8 cellular contexts compared by ENCODE assay signal in the genomic region with DNA sequence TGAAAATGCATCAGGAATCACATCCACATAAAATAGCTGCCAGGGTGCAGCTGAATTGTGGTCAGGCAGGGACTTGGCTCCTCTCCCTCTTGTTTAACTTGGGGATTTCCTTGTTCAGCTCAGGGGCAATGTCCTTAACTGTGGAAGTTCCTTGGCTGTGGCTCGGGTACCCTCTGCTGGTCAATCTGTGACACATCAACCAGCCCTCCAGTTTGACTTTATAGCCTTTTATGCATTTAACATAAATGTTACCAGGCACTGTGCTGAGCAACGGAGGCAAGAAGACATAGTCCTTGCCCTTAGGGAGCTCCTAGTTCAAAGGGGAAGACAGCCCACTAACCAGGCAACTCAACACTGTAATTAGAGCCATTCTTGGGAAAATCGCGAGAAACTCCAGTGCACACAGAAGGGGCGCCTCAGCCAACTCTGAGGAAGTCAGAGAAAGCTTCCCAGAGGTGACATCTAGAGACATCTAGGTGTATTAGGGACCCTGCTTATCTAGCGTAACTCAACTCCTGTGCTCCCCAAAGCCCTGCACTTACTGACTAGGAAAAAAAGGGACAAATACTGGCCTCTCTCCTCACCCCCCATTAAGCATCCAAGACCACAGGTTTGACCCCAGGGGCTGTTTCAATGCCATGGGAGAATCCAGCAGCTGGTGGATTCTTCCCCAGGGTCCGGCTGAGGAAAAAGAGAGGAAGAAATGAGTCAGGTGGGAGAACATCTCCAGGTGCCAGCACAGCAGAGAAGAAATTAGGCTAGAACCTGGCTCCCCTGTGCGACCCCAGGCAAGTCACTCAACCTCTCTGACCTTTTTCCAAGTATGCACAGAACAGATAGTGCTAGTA. TPM values are rescaled to one million over a fixed set of nuclear protein-coding genes. Genes with fewer than 3 reads are reported as not detected.
DNase-seq lines count a peak whose midpoint lies in the region; ATAC-seq and TF ChIP-seq lines count a peak whose summit lies in the region.

No MANE protein-coding gene starts in this region.

- intact Hi-C loops in Caco-2 (cut with micrococcal nuclease; ENCODE audit: unreplicated experiment): loop anchor here (1.0 to 5.0 kb wide), 5 partner anchors 47 to 188 kb away; partner anchors contain the start of gene PDZD9
- intact Hi-C loops in IMR-90 (cut with micrococcal nuclease): loop anchor here (1.0 to 5.0 kb wide), 5 partner anchors 90 to 532 kb away; partner anchors contain the start of gene PDZD9

- 17% methylated on average over 3 of the region's 8 CpGs; no CpG with 5 or more reads in 1 of the 2 experiments for WGBS in IMR-90 (ENCODE audit: extremely low coverage in 2 of 2, insufficient read length in 1 of 2), 2 experiments
- 30 to 34% methylated on average over 8 of the region's 8 CpGs for WGBS in esophagus, 2 donors

- no peak overlapping the region for H3K9ac ChIP-seq in IMR-90 (ENCODE audit: low read depth, low read length)
- H3K9ac ChIP-seq in OCI-LY3 (ENCODE audit: low read length): peak overlapping the region; percentile 50; the same call in 1 of the 2 replicates
- peak overlapping the region in 1 of 2 donors; percentile 21 for H3K9ac ChIP-seq in stomach smooth muscle (ENCODE audit: low read length in 2 of 2)

- no peak overlapping the region for H3K18ac ChIP-seq in IMR-90 (ENCODE audit: low read depth, low read length)

- CTCF ChIA-PET in Caco-2 (lab: Charles Lee): interaction anchor here (0.5 to 2.0 kb wide), 19 partner anchors 10 to 478 kb away, joined by 3 to 35 read pairs (median 4); partner anchors contain the start of gene MOSMO
- CTCF ChIA-PET in IMR-90 (lab: Yijun Ruan, JAX): interaction anchor here (0.6 to 3.9 kb wide), 26 partner anchors 7 to 1481 kb away, joined by 3 to 23 read pairs (median 4); partner anchors contain the start of gene VWA3A

- in situ Hi-C loops in IMR-90 (cut with MboI; ENCODE audit: low sequenced_read_pairs): no loop called here

- no peak overlapping the region for H3K4ac ChIP-seq in IMR-90 (ENCODE audit: low read depth, low read length)

- no peak overlapping the region for H2AK5ac ChIP-seq in IMR-90 (ENCODE audit: low read depth, low read length)

- H3K27ac Mint-ChIP-seq in Caco-2 (ENCODE audit: unreplicated experiment): no peak overlapping the region
- peak overlapping the region; percentile 100 for H3K27ac Mint-ChIP-seq in activated T-cell treated with anti-CD3 and anti-CD28 coated beads, Interleukin-2, amount 50 U/mL, for 24 hours
- peak overlapping the region; percentile 97 to 100 (median 99) for H3K27ac Mint-ChIP-seq in naive thymus-derived CD8-positive, alpha-beta T cell

- H3K14ac ChIP-seq in IMR-90 (replicated peaks; ENCODE audit: low read depth, low read length): no peak overlapping the region

- peak overlapping the region; percentile 97 for H3K4me3 Mint-ChIP-seq in Caco-2 (ENCODE audit: unreplicated experiment)
- peak overlapping the region; percentile 83 for H3K4me3 Mint-ChIP-seq in activated T-cell treated with anti-CD3 and anti-CD28 coated beads, Interleukin-2, amount 50 U/mL, for 24 hours
- H3K4me3 Mint-ChIP-seq in naive thymus-derived CD8-positive, alpha-beta T cell: peak overlapping the region; percentile 81 to 96 (median 91)

- H3K27me3 ChIP-seq in Caco-2 (replicated peaks; ENCODE audit: control insufficient read depth, insufficient read depth, low read length) (no peaks in the 10 kb centered on the region), IMR-90 (ENCODE audit: control insufficient read depth, insufficient read depth, low read length) (no peaks in the 10 kb centered on the region; the same call in 1 of the 2 replicates), OCI-LY3 (ENCODE audit: low read depth, low read length) (no peaks in the 10 kb centered on the region), esophagus (ENCODE audit: control insufficient read depth in 1 of 2, insufficient read depth in 2 of 2, low read length in 2 of 2) (no peaks in the 10 kb centered on the region), stomach smooth muscle (ENCODE audit: control insufficient read depth in 1 of 2, insufficient read depth in 2 of 2, low read length in 2 of 2) (no peaks in the 10 kb centered on the region)

- no peaks in the 10 kb centered on the region for H4K20me1 ChIP-seq in IMR-90 (ENCODE audit: insufficient read depth, low read length)
- H4K20me1 ChIP-seq in OCI-LY3 (ENCODE audit: insufficient read depth, low read length): no peaks in the 10 kb centered on the region

- no peaks in the 10 kb centered on the region for H3K9me3 Mint-ChIP-seq in Caco-2 (ENCODE audit: unreplicated experiment)
- peaks cover 2% of the 10 kb centered on the region for H3K9me3 Mint-ChIP-seq in activated T-cell treated with anti-CD3 and anti-CD28 coated beads, Interleukin-2, amount 50 U/mL, for 24 hours
- peaks cover 0 to 8% (median 0%) of the 10 kb centered on the region in 9 donors for H3K9me3 Mint-ChIP-seq in naive thymus-derived CD8-positive, alpha-beta T cell

- H3K27me3 Mint-ChIP-seq in Caco-2 (ENCODE audit: insufficient read depth, unreplicated experiment): no peaks in the 10 kb centered on the region
- H3K27me3 Mint-ChIP-seq in activated T-cell treated with anti-CD3 and anti-CD28 coated beads, Interleukin-2, amount 50 U/mL, for 24 hours: no peaks in the 10 kb centered on the region
- H3K27me3 Mint-ChIP-seq in naive thymus-derived CD8-positive, alpha-beta T cell: no peaks in the 10 kb centered on the region

- peak; percentile 69 to 77 for DNase-seq in Caco-2
- peak; percentile 95 for DNase-seq in IMR-90
- peak; percentile 67 for DNase-seq in activated T-cell treated with anti-CD3 and anti-CD28 coated beads, Interleukin-2, amount 50 U/mL, for 24 hours
- DNase-seq in naive thymus-derived CD8-positive, alpha-beta T cell: peak; percentile 32 to 80 (median 67)

- H3K4me2 ChIP-seq in IMR-90 (ENCODE audit: low read depth, low read length): no peak overlapping the region
- peak overlapping the region; percentile 90 for H3K4me2 ChIP-seq in OCI-LY3 (ENCODE audit: low read length)

- H3K23ac ChIP-seq in IMR-90 (ENCODE audit: low read depth, low read length): no peak overlapping the region

- dilution Hi-C loops in IMR-90 (cut with HindIII; ENCODE audit: low sequenced_read_pairs, unreplicated experiment): no loop called here

- H2BK5ac ChIP-seq in IMR-90 (ENCODE audit: low read depth, low read length, poor library complexity, severe bottlenecking): no peak overlapping the region

- H2BK20ac ChIP-seq in IMR-90 (ENCODE audit: low read depth, low read length): no peak overlapping the region

- 0 out of 2 replicates have a peak, but pooled peaks have one; percentile 42 for TF ChIP-seq POLR2A in IMR-90 (IDR thresholded peaks at IDR 0.05; ENCODE audit: low read depth, low read length)

- POLR2A ChIA-PET in Caco-2 (lab: Charles Lee) (no interaction called here), IMR-90 (lab: Charles Lee; ENCODE audit: unreplicated experiment) (no interaction called here)
- POLR2A ChIA-PET in naive thymus-derived CD8-positive, alpha-beta T cell (lab: Charles Lee): interaction anchor here (0.6 to 9.4 kb wide), 21 partner anchors 9 to 687 kb away, joined by 3 to 162 read pairs (median 5); partner anchors contain the start of genes EEF2K, MOSMO, PDZD9 and POLR3E

- H2AFZ ChIP-seq in IMR-90 (replicated peaks; ENCODE audit: low read length, poor library complexity) (peak overlapping the region; percentile 96), OCI-LY3 (ENCODE audit: low read depth, low read length) (peak overlapping the region; percentile 68; the same call in 1 of the 2 replicates)

- H4K8ac ChIP-seq in IMR-90 (ENCODE audit: low read depth in 2 of 2, low read length in 2 of 2): no peak overlapping the region

- H3K36me3 Mint-ChIP-seq in Caco-2 (ENCODE audit: insufficient read depth, unreplicated experiment): peaks cover 6% of the 10 kb centered on the region
- H3K36me3 Mint-ChIP-seq in activated T-cell treated with anti-CD3 and anti-CD28 coated beads, Interleukin-2, amount 50 U/mL, for 24 hours (ENCODE audit: low read depth): no peaks in the 10 kb centered on the region
- peaks cover 0 to 2% (median 0%) of the 10 kb centered on the region in 3 donors for H3K36me3 Mint-ChIP-seq in naive thymus-derived CD8-positive, alpha-beta T cell

- peak overlapping the region; percentile 92 for H2AK9ac ChIP-seq in IMR-90 (replicated peaks; ENCODE audit: low read depth, low read length, poor library complexity)

- peaks cover 7% of the 10 kb centered on the region; the same call in 1 of the 2 replicates for H3K9me1 ChIP-seq in IMR-90 (ENCODE audit: insufficient read depth, low read length)

- H3K4me3 ChIP-seq in Caco-2 (ENCODE audit: low read depth, low read length) (no peak overlapping the region), IMR-90 (ENCODE audit: insufficient read depth, low read depth, low read length) (no peak overlapping the region), OCI-LY3 (ENCODE audit: low read length) (peak overlapping the region; percentile 86), esophagus (ENCODE audit: low read depth in 1 of 2, low read length in 2 of 2) (no peak overlapping the region), stomach smooth muscle (ENCODE audit: low read length in 2 of 2) (no peak overlapping the region)

- peak; percentile 98 for TF ChIP-seq RAD21 in IMR-90 (IDR thresholded peaks at IDR 0.05; ENCODE audit: low read length)

- H4K91ac ChIP-seq in IMR-90 (ENCODE audit: insufficient read depth, low read depth, low read length): no peak overlapping the region

- no peak overlapping the region for H3K56ac ChIP-seq in IMR-90 (ENCODE audit: extremely low read depth, insufficient read depth, low read length)

- TF ChIP-seq CTCF in Caco-2 (IDR thresholded peaks at IDR 0.05; ENCODE audit: insufficient read depth in 1 of 2, low read depth in 1 of 2, low read length in 1 of 2, severe bottlenecking in 1 of 2, unreplicated experiment in 1 of 2): peak; percentile 71 to 81
- peak; percentile 98 for TF ChIP-seq CTCF in IMR-90 (conservative IDR thresholded peaks at IDR 0.05; ENCODE audit: low read depth, low read length)
- peak; percentile 87 for TF ChIP-seq CTCF in OCI-LY3 (IDR thresholded peaks at IDR 0.05; ENCODE audit: low read depth, low read length)

- no peak overlapping the region for H4K5ac ChIP-seq in IMR-90 (ENCODE audit: low read depth, low read length)

- H3K9me3 ChIP-seq in Caco-2 (no peaks in the 10 kb centered on the region), IMR-90 (ENCODE audit: control insufficient read depth, insufficient read depth, low read length) (no peaks in the 10 kb centered on the region), OCI-LY3 (ENCODE audit: insufficient read depth, low read length) (no peaks in the 10 kb centered on the region), esophagus (ENCODE audit: control insufficient read depth in 2 of 2, insufficient read depth in 1 of 2, low read depth in 1 of 2, low read length in 1 of 2) (no peaks in the 10 kb centered on the region), stomach smooth muscle (ENCODE audit: control insufficient read depth in 2 of 2, low read length in 2 of 2) (no peaks in the 10 kb centered on the region)

- BruUV-seq in Caco-2 (replicated peaks; lab: Mats Ljungman, UMichigan): no TSS peak
- no TSS peak for BruUV-seq in IMR-90 (replicated peaks; lab: Mats Ljungman, UMichigan)

- H3K36me3 ChIP-seq in Caco-2 (ENCODE audit: control insufficient read depth, insufficient read depth, low read length) (no peaks in the 10 kb centered on the region), IMR-90 (ENCODE audit: control insufficient read depth, insufficient read depth, low read length) (no peaks in the 10 kb centered on the region), OCI-LY3 (replicated peaks; ENCODE audit: low read depth, low read length) (peaks cover 4% of the 10 kb centered on the region), esophagus (ENCODE audit: control insufficient read depth in 2 of 2, insufficient read depth in 2 of 2, low read length in 1 of 2) (no peaks in the 10 kb centered on the region), stomach smooth muscle (ENCODE audit: control insufficient read depth in 2 of 2, insufficient read depth in 2 of 2, low read length in 2 of 2) (no peaks in the 10 kb centered on the region)

- H2BK15ac ChIP-seq in IMR-90 (ENCODE audit: low read depth, low read length): no peak overlapping the region

- H2BK120ac ChIP-seq in IMR-90 (ENCODE audit: low read depth, low read length): no peak overlapping the region

- no peaks in the 10 kb centered on the region for H3K4me1 Mint-ChIP-seq in Caco-2 (ENCODE audit: low read depth, unreplicated experiment)
- peaks cover 48% of the 10 kb centered on the region for H3K4me1 Mint-ChIP-seq in activated T-cell treated with anti-CD3 and anti-CD28 coated beads, Interleukin-2, amount 50 U/mL, for 24 hours (ENCODE audit: low read depth)
- H3K4me1 Mint-ChIP-seq in naive thymus-derived CD8-positive, alpha-beta T cell: peaks cover 23 to 58% (median 52%) of the 10 kb centered on the region in 4 donors

- no peak overlapping the region for H3K27ac ChIP-seq in IMR-90 (ENCODE audit: insufficient read depth, low read length)
- H3K27ac ChIP-seq in OCI-LY3 (ENCODE audit: low read length): peak overlapping the region; percentile 60; the same call in 1 of the 2 replicates
- H3K27ac ChIP-seq in esophagus (ENCODE audit: low read depth in 2 of 2, low read length in 1 of 2): peak overlapping the region; percentile 92 to 99
- peak overlapping the region; percentile 96 for H3K27ac ChIP-seq in stomach smooth muscle (ENCODE audit: low read length)

- H3K79me2 ChIP-seq in OCI-LY3 (ENCODE audit: low read length): no peaks in the 10 kb centered on the region

- H3K79me1 ChIP-seq in IMR-90 (ENCODE audit: low read depth in 1 of 2, low read length in 2 of 2): peaks cover 0 to 3% of the 10 kb centered on the region in 2 experiments; a peak in 1 of 4 replicates

- H3K4me1 ChIP-seq in Caco-2 (peaks cover 3% of the 10 kb centered on the region; the same call in 1 of the 2 replicates), IMR-90 (ENCODE audit: control insufficient read depth, insufficient read depth, low read length) (peaks cover 4% of the 10 kb centered on the region; the same call in 1 of the 2 replicates), OCI-LY3 (ENCODE audit: low read length) (peaks cover 58% of the 10 kb centered on the region), esophagus (ENCODE audit: control insufficient read depth in 2 of 2, insufficient read depth in 2 of 2, low read length in 1 of 2) (peaks cover 2% of the 10 kb centered on the region in 2 donors), stomach smooth muscle (ENCODE audit: control insufficient read depth, insufficient read depth, low read length) (peaks cover 35% of the 10 kb centered on the region)

- ATAC-seq in IMR-90 (ENCODE audit: low read depth) (peak; percentile 2; the same call in 1 of the 2 replicates), GM21529 (IDR thresholded peaks at IDR 0.05; ENCODE audit: unreplicated experiment) (no peak)
- no peak for ATAC-seq in naive thymus-derived CD8-positive, alpha-beta T cell

RNA-seq across cellular contexts. Expression of gene EEF2K, which starts 17.3 kb away (rescaled TPM):
- total RNA-seq in Caco-2 (2022): 17.5 and 20.1 TPM in 2 replicates
- 9.7 and 10.3 TPM in 2 replicates for total RNA-seq in IMR-90 (2012; rRNA removed)
- polyA plus RNA-seq in IMR-90 (2012; rRNA removed): 16.5 and 19.1 TPM in 2 replicates
- 6.2 and 9.4 TPM in 2 replicates for polyA plus RNA-seq in IMR-90 (2012; cell fraction: cytosol; rRNA removed)
- polyA plus RNA-seq in IMR-90 (2012; cell fraction: nucleus; rRNA removed; ENCODE audit: low replicate concordance): 27.4 and 28.6 TPM in 2 replicates
- 1 to 10 TPM; 4.6 to 6.9 TPM for polyA plus RNA-seq in esophagus
- 10 to 100 TPM; 24.3 to 25.3 TPM for total RNA-seq in naive thymus-derived CD8-positive, alpha-beta T cell
- 1 to 10 TPM; 2.0 to 3.2 (median 3.1) TPM for polyA plus RNA-seq in naive thymus-derived CD8-positive, alpha-beta T cell

RNA-seq across cellular contexts. Expression of gene SDR42E2, which starts 26.5 kb away (rescaled TPM):
- not detected in 2 replicates for total RNA-seq in Caco-2 (2022)
- not detected in 2 replicates for total RNA-seq in IMR-90 (2012; rRNA removed)
- not detected in 2 replicates for polyA plus RNA-seq in IMR-90 (2012; rRNA removed)
- polyA plus RNA-seq in IMR-90 (2012; cell fraction: cytosol; rRNA removed): not detected in 2 replicates
- not detected in 2 replicates for polyA plus RNA-seq in IMR-90 (2012; cell fraction: nucleus; rRNA removed; ENCODE audit: low replicate concordance)
- polyA plus RNA-seq in esophagus: under 1 TPM in 1 of 2 donors, not detected in 1; 0.04 TPM
- under 1 TPM; 0.55 to 0.70 TPM for total RNA-seq in naive thymus-derived CD8-positive, alpha-beta T cell
- polyA plus RNA-seq in naive thymus-derived CD8-positive, alpha-beta T cell: under 1 TPM; 0.23 to 0.45 (median 0.29) TPM
